8 cellular contexts compared by ENCODE assay signal in genomic region chr16:57244767-57245471, GRCh38. TPM values are rescaled to one million over a fixed set of nuclear protein-coding genes. Genes with fewer than 3 reads are reported as not detected.
A peak's percentile ranks its signal among the peaks of the same experiment; 100 is the strongest.
DNase-seq lines count a peak whose midpoint lies in the region; ATAC-seq and TF ChIP-seq lines count a peak whose summit lies in the region.

ARL2BP (plus strand) TSS chr16:57245259; CDS start chr16:57245368, 109 bp downstream.

- H3K9me3 Mint-ChIP-seq in activated CD4-positive, alpha-beta T cell treated with anti-CD3 and anti-CD28 coated beads for 36 hours (ENCODE audit: low read depth): no peaks in the 10 kb centered on the region

- peak; percentile 96 for ATAC-seq in HG03432 (IDR thresholded peaks at IDR 0.05; ENCODE audit: unreplicated experiment)
- ATAC-seq in activated CD4-positive, alpha-beta T cell treated with anti-CD3 and anti-CD28 coated beads for 36 hours: peak; percentile 97

- TF ChIP-seq POLR2A in GM19099 (IDR thresholded peaks at IDR 0.05; ENCODE audit: extremely low read depth, insufficient read length, low read depth): peak; percentile 91

- POLR2A ChIA-PET in activated CD4-positive, alpha-beta T cell treated with anti-CD3 and anti-CD28 coated beads for 36 hours (lab: Charles Lee): interaction anchor here (0.9 kb wide), 1 partner anchor 9 kb away, joined by 3 read pairs; no protein-coding TSS in a partner anchor

- H3K27me3 Mint-ChIP-seq in activated CD4-positive, alpha-beta T cell treated with anti-CD3 and anti-CD28 coated beads for 36 hours: no peaks in the 10 kb centered on the region

- peaks cover 10% of the 10 kb centered on the region for H3K36me3 Mint-ChIP-seq in activated CD4-positive, alpha-beta T cell treated with anti-CD3 and anti-CD28 coated beads for 36 hours (ENCODE audit: low read depth)

- DNase-seq in Ammon's horn (ENCODE audit: low spot score): peak; percentile 99
- DNase-seq in NCI-H510A treated with DMSO at 0.1 percent for 48 hours (lab: John Stamatoyannopoulos, UW): peak; percentile 91
- DNase-seq in activated CD4-positive, alpha-beta T cell treated with anti-CD3 and anti-CD28 coated beads for 36 hours: peak; percentile 99
- DNase-seq in choroid plexus epithelial cell (ENCODE audit: low read depth): peak; percentile 98
- peak; percentile 97 for DNase-seq in kidney glomerular epithelial cell (lab: John Stamatoyannopoulos, UW)
- peak; percentile 93 to 94 for DNase-seq in stimulated activated CD4-positive, alpha-beta T cell treated with anti-CD3 and anti-CD28 coated beads, Interleukin-1b, Interleukin-23, amount 100 ng/mL, for 1 hour (ENCODE audit: low read depth in 2 of 2)

- H3K4me3 ChIP-seq in choroid plexus epithelial cell (ENCODE audit: low read depth, low read length): peak within 1 kb of the TSS; percentile 79

- CTCF ChIA-PET in activated CD4-positive, alpha-beta T cell treated with anti-CD3 and anti-CD28 coated beads for 36 hours (lab: Charles Lee): interaction anchor here (0.6 to 1.9 kb wide), 5 partner anchors 9 to 461 kb away, joined by 3 to 9 read pairs (median 4); no protein-coding TSS in a partner anchor

- intact Hi-C loops in activated CD4-positive, alpha-beta T cell treated with anti-CD3 and anti-CD28 coated beads for 36 hours (cut with DNase I, micrococcal nuclease): loop anchor here (1.0 to 2.0 kb wide), 6 partner anchors 55 to 884 kb away; partner anchors contain the start of genes PSME3IP1 (in 2 of the 2), RSPRY1 (in 2 of the 2), CFAP20 (in 1 of the 2) and CIAPIN1 (in 1 of the 2)

- peak within 1 kb of the TSS; percentile 86 for H3K4me3 Mint-ChIP-seq in activated CD4-positive, alpha-beta T cell treated with anti-CD3 and anti-CD28 coated beads for 36 hours

- TF ChIP-seq CTCF in choroid plexus epithelial cell (conservative IDR thresholded peaks at IDR 0.05; ENCODE audit: low read depth, low read length): no peak

- H3K4me1 Mint-ChIP-seq in activated CD4-positive, alpha-beta T cell treated with anti-CD3 and anti-CD28 coated beads for 36 hours: peaks cover 19% of the 10 kb centered on the region

- peak within 1 kb of the TSS; percentile 92 for H3K27ac Mint-ChIP-seq in activated CD4-positive, alpha-beta T cell treated with anti-CD3 and anti-CD28 coated beads for 36 hours

RNA-seq across cellular contexts. Expression of gene ARL2BP, which starts in this region (rescaled TPM):
- 10 to 100 TPM in 1 of 2 experiments, 1 to 10 TPM in 1; 9.9 to 11.1 TPM for total RNA-seq in activated CD4-positive, alpha-beta T cell treated with anti-CD3 and anti-CD28 coated beads for 36 hours

Comparison
In these comparisons a context has a peak if more than half of its experiments do, and no peak if none do; other contexts are left out.
1. Peak in every context shown above with its lines: DNase-seq, ATAC-seq and H3K4me3 ChIP-seq.